1 cellular context compared by ENCODE assay signal in genomic region chr15:66405007-66405406, GRCh38.
TF ChIP-seq lines count a peak whose summit lies in the region.

No MANE protein-coding gene starts in this region.

TF ChIP-seq in endothelial cell of umbilical vein, 7 proteins besides CTCF, POLR2A, EP300 and RAD21:
- no peak for TF ChIP-seq JUN (IDR thresholded peaks at IDR 0.05; ENCODE audit: borderline replicate concordance, insufficient read depth, insufficient read length, low read depth)
- no peak for TF ChIP-seq POLR2AphosphoS5 (IDR thresholded peaks at IDR 0.05; ENCODE audit: insufficient read depth, low read depth, low read length)
- no peak for TF ChIP-seq EZH2 (IDR thresholded peaks at IDR 0.05; ENCODE audit: borderline replicate concordance, low read depth, low read length, severe bottlenecking)
- TF ChIP-seq GATA2 (IDR thresholded peaks at IDR 0.05; ENCODE audit: insufficient read depth, insufficient read length, low read depth, low read length): no peak
- no peak for TF ChIP-seq MAX (IDR thresholded peaks at IDR 0.05; ENCODE audit: insufficient read depth, insufficient read length)
- no peak for TF ChIP-seq MYC (IDR thresholded peaks at IDR 0.05; ENCODE audit: low read depth, low read length)
- TF ChIP-seq FOS (IDR thresholded peaks at IDR 0.05; ENCODE audit: borderline replicate concordance, insufficient read depth, low read length): no peak
TF ChIP-seq in endothelial cell of umbilical vein: peak in this region for 0.
